Comparison of ENCODE assay signal across 8 cellular contexts in the genomic region with DNA sequence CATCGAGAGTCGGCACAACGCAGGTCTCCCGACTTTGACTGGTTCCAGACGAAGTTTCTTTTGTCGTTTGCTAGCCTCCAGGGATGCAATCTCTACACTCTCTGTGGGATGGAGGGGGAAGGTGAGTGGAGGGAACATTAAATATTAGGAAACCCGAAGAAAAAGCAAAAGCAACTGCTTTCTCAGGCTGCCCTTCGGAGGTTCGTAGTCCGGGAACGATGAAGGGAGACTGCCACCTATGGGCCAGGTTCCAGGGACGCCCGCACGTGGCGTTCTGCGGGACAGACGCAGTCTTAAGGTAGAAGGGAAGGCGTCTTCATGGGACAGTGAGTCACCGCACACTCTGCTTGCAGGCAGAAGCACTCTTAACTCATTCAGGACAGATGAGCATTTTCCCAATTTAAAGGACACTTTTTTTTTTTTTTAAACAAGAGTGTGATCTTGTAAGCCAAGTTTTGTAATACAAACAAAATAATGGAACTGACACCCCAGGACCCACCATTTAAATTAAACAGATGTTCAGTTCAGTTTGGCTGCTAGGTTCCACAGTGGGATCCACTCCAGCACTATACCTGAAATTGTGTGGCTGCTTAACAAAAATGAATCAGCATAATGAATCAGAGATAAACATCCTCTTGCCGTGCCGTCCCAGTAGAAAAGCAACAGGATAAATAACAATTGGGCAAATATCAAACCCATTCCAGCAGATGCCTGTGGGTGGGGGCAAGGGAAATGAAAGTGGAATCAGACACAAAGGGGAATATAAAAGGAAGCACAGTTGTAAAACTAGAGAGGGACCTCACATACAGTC.
DNase-seq lines count a peak whose midpoint lies in the region; ATAC-seq lines count a peak whose summit lies in the region.

No MANE protein-coding gene starts in this region.

- peak overlapping the region; percentile 74 for H3K4me3 Mint-ChIP-seq in activated CD8-positive, alpha-beta T cell treated with anti-CD3 and anti-CD28 coated beads, Interleukin-2, amount 10 ng/mL, durations not matched to agents 7 days and 5 days

- CTCF ChIA-PET in activated CD8-positive, alpha-beta T cell treated with anti-CD3 and anti-CD28 coated beads, Interleukin-2, amount 10 ng/mL, durations not matched to agents 7 days and 5 days (lab: Charles Lee), result interaction anchor here (0.6 to 2.4 kb wide), 16 partner anchors 8 to 333 kb away, joined by 3 to 17 read pairs (median 4); no protein-coding TSS in a partner anchor

- H3K9me3 Mint-ChIP-seq in activated CD8-positive, alpha-beta T cell treated with anti-CD3 and anti-CD28 coated beads, Interleukin-2, amount 10 ng/mL, durations not matched to agents 7 days and 5 days (ENCODE audit: insufficient read depth), result no peaks in the 10 kb centered on the region

- POLR2A ChIA-PET in activated CD8-positive, alpha-beta T cell treated with anti-CD3 and anti-CD28 coated beads, Interleukin-2, amount 10 ng/mL, durations not matched to agents 7 days and 5 days (lab: Charles Lee), result no interaction called here

- H3K27me3 Mint-ChIP-seq in activated CD8-positive, alpha-beta T cell treated with anti-CD3 and anti-CD28 coated beads, Interleukin-2, amount 10 ng/mL, durations not matched to agents 7 days and 5 days (ENCODE audit: low read depth), result peaks cover 32% of the 10 kb centered on the region

- peaks cover 11% of the 10 kb centered on the region for H3K4me1 Mint-ChIP-seq in activated CD8-positive, alpha-beta T cell treated with anti-CD3 and anti-CD28 coated beads, Interleukin-2, amount 10 ng/mL, durations not matched to agents 7 days and 5 days (ENCODE audit: low read depth)

- DNase-seq in DMS153 treated with DMSO at 0.1 percent for 48 hours (lab: John Stamatoyannopoulos, UW; ENCODE audit: unreplicated experiment) (peak; percentile 25), NCI-H748 (lab: John Stamatoyannopoulos, UW; ENCODE audit: unreplicated experiment) (peak; percentile 65), lung microvascular endothelial cell (ENCODE audit: low read depth in 2 of 2) (peak; percentile 72 to 90)
- DNase-seq in activated CD8-positive, alpha-beta T cell treated with anti-CD3 and anti-CD28 coated beads, Interleukin-2, amount 10 ng/mL, durations not matched to agents 7 days and 5 days, result peak; percentile 88
- peak; percentile 54 for DNase-seq in effector CD8-positive, alpha-beta T cell (lab: John Stamatoyannopoulos, UW)
- peak; percentile 35 to 59 (median 51) for DNase-seq in stimulated activated CD4-positive, alpha-beta T cell treated with anti-CD3 and anti-CD28 coated beads, TNF-alpha, amount 100 ng/mL, for 1 hour (ENCODE audit: low read depth in 3 of 3, low spot score in 1 of 3)

- peak; percentile 63 for ATAC-seq in HG02885 (IDR thresholded peaks at IDR 0.05; ENCODE audit: poor library complexity, unreplicated experiment)
- ATAC-seq in activated CD8-positive, alpha-beta T cell treated with anti-CD3 and anti-CD28 coated beads, Interleukin-2, amount 10 ng/mL, durations not matched to agents 7 days and 5 days, result peak; percentile 99
- no peak for ATAC-seq in GM19328 (IDR thresholded peaks at IDR 0.05; ENCODE audit: unreplicated experiment)

- H3K36me3 Mint-ChIP-seq in activated CD8-positive, alpha-beta T cell treated with anti-CD3 and anti-CD28 coated beads, Interleukin-2, amount 10 ng/mL, durations not matched to agents 7 days and 5 days (ENCODE audit: low read depth), result no peaks in the 10 kb centered on the region

- H3K27ac Mint-ChIP-seq in activated CD8-positive, alpha-beta T cell treated with anti-CD3 and anti-CD28 coated beads, Interleukin-2, amount 10 ng/mL, durations not matched to agents 7 days and 5 days, result no peak overlapping the region

Comparison
In these comparisons a context has a peak if more than half of its experiments do, and no peak if none do; other contexts are left out.
1. DNase-seq: peak in every context shown above with its lines; median percentile 88 in activated CD8-positive, alpha-beta T cell treated with anti-CD3 and anti-CD28 coated beads, Interleukin-2, amount 10 ng/mL, durations not matched to agents 7 days and 5 days; 81 in lung microvascular endothelial cell; 65 in NCI-H748; 54 in effector CD8-positive, alpha-beta T cell; 51 in stimulated activated CD4-positive, alpha-beta T cell treated with anti-CD3 and anti-CD28 coated beads, TNF-alpha, amount 100 ng/mL, for 1 hour; 25 in DMS153 treated with DMSO at 0.1 percent for 48 hours.